13 cellular contexts compared by ENCODE assay signal in the genomic region with DNA sequence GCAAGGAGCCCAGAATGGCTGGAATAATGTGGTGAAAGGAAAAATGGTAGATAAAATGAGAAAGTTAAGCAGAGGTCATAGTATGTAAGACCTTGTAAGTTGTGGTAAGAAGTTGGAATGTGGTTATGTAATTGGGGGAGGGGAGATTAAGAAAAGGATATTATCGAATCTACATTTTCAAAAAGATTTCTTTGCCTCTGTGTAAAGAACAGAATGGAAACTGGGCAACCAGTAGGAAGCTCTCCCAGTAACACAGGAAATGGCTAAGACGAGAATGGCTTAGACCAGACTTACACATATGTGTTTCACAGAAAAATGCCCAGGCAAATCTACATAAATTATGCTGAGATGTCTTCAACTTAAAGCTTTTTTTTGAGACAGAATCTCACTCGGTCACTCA. TPM values are rescaled to one million over a fixed set of nuclear protein-coding genes. Genes with fewer than 3 reads are reported as not detected.
DNase-seq lines count a peak whose midpoint lies in the region; ATAC-seq and TF ChIP-seq lines count a peak whose summit lies in the region.
"Had no signal": no experiment of that assay in that cellular context is flagged by ENCODE, and none has a peak within 500 bp of the region (broad histone marks: within the 10 kb centered on the region; RNA-seq: fewer than 3 reads in every experiment).

No MANE protein-coding gene starts in this region.

- peak overlapping the region in 7 of 8 donors; percentile 5 to 53 (median 14) for H3K27ac Mint-ChIP-seq in CD8-positive, alpha-beta memory T cell
- H3K27ac Mint-ChIP-seq in activated CD8-positive, alpha-beta T cell treated with anti-CD3 and anti-CD28 coated beads, Interleukin-2, amount 10 ng/mL, durations not matched to agents 7 days and 5 days: peak overlapping the region; percentile 3
- peak overlapping the region; percentile 74 for H3K27ac Mint-ChIP-seq in mesothelial cell of epicardium

- no peak overlapping the region for H3K27ac ChIP-seq in CD8-positive, alpha-beta memory T cell (ENCODE audit: low read depth, low read length)
- H3K27ac ChIP-seq: Peyer's patch, right lobe of liver, suprapubic skin had no signal

- WGBS in lower leg skin, 2 donors: 74 to 76% methylated on average over 3 of the region's 3 CpGs

- no peaks in the 10 kb centered on the region for H3K9me3 ChIP-seq in CD8-positive, alpha-beta memory T cell (ENCODE audit: low read length)
- H3K9me3 ChIP-seq: Peyer's patch, right lobe of liver, suprapubic skin had no signal

- H3K36me3 Mint-ChIP-seq in CD8-positive, alpha-beta memory T cell: peaks cover 0 to 9% (median 3%) of the 10 kb centered on the region in 3 donors
- H3K36me3 Mint-ChIP-seq in activated CD8-positive, alpha-beta T cell treated with anti-CD3 and anti-CD28 coated beads, Interleukin-2, amount 10 ng/mL, durations not matched to agents 7 days and 5 days (ENCODE audit: low read depth): peaks cover 3% of the 10 kb centered on the region
- H3K36me3 Mint-ChIP-seq in mesothelial cell of epicardium: peaks cover 4% of the 10 kb centered on the region

- no peak for TF ChIP-seq POLR2A in lower leg skin (IDR thresholded peaks at IDR 0.05)

- peaks cover 39% of the 10 kb centered on the region for H3K4me1 ChIP-seq in CD8-positive, alpha-beta memory T cell (ENCODE audit: insufficient read depth, low read length)
- H3K4me1 ChIP-seq: Peyer's patch had no signal

- intact Hi-C loops in lower leg skin (cut with DNase I; ENCODE audit: low total_unique reads): no loop called here

- POLR2A ChIA-PET in CD8-positive, alpha-beta memory T cell (lab: Charles Lee): no interaction called here
- POLR2A ChIA-PET in activated CD8-positive, alpha-beta T cell treated with anti-CD3 and anti-CD28 coated beads, Interleukin-2, amount 10 ng/mL, durations not matched to agents 7 days and 5 days (lab: Charles Lee): no interaction called here

- no peaks in the 10 kb centered on the region for H3K9me3 Mint-ChIP-seq in CD8-positive, alpha-beta memory T cell
- H3K9me3 Mint-ChIP-seq in activated CD8-positive, alpha-beta T cell treated with anti-CD3 and anti-CD28 coated beads, Interleukin-2, amount 10 ng/mL, durations not matched to agents 7 days and 5 days (ENCODE audit: insufficient read depth): no peaks in the 10 kb centered on the region
- peaks cover 9% of the 10 kb centered on the region for H3K9me3 Mint-ChIP-seq in mesothelial cell of epicardium

- H3K27me3 Mint-ChIP-seq in CD8-positive, alpha-beta memory T cell: no peaks in the 10 kb centered on the region
- H3K27me3 Mint-ChIP-seq in activated CD8-positive, alpha-beta T cell treated with anti-CD3 and anti-CD28 coated beads, Interleukin-2, amount 10 ng/mL, durations not matched to agents 7 days and 5 days (ENCODE audit: low read depth): no peaks in the 10 kb centered on the region
- no peaks in the 10 kb centered on the region for H3K27me3 Mint-ChIP-seq in mesothelial cell of epicardium (ENCODE audit: low read depth)

- H3K4me1 Mint-ChIP-seq in CD8-positive, alpha-beta memory T cell: peaks cover 45 to 69% (median 61%) of the 10 kb centered on the region in 3 donors
- H3K4me1 Mint-ChIP-seq in activated CD8-positive, alpha-beta T cell treated with anti-CD3 and anti-CD28 coated beads, Interleukin-2, amount 10 ng/mL, durations not matched to agents 7 days and 5 days (ENCODE audit: low read depth): peaks cover 39% of the 10 kb centered on the region
- peaks cover 9% of the 10 kb centered on the region for H3K4me1 Mint-ChIP-seq in mesothelial cell of epicardium

- no peak for DNase-seq in CD8-positive, alpha-beta memory T cell
- DNase-seq in activated CD8-positive, alpha-beta T cell treated with anti-CD3 and anti-CD28 coated beads, Interleukin-2, amount 10 ng/mL, durations not matched to agents 7 days and 5 days: no peak
- DNase-seq in mesothelial cell of epicardium (ENCODE audit: low spot score in 2 of 2, unreplicated experiment in 2 of 2): no peak
- no peak for DNase-seq in lower leg skin (ENCODE audit: low spot score in 2 of 2)
- DNase-seq in NCI-H2107 treated with DMSO at 0.1 percent for 48 hours (lab: John Stamatoyannopoulos, UW; ENCODE audit: unreplicated experiment): no peak
- DNase-seq in GOT3 (lab: John Stamatoyannopoulos, UW): no peak
- DNase-seq: COR-L47, NCI-H2171, Peyer's patch, right lobe of liver had no signal

- CTCF ChIA-PET in CD8-positive, alpha-beta memory T cell (lab: Charles Lee): interaction anchor here (1.4 kb wide), 1 partner anchor 12 kb away, joined by 3 read pairs; no protein-coding TSS in a partner anchor
- CTCF ChIA-PET in activated CD8-positive, alpha-beta T cell treated with anti-CD3 and anti-CD28 coated beads, Interleukin-2, amount 10 ng/mL, durations not matched to agents 7 days and 5 days (lab: Charles Lee): no interaction called here

- peak overlapping the region in 2 of 7 donors; percentile 1 to 18 for H3K4me3 Mint-ChIP-seq in CD8-positive, alpha-beta memory T cell
- H3K4me3 Mint-ChIP-seq in activated CD8-positive, alpha-beta T cell treated with anti-CD3 and anti-CD28 coated beads, Interleukin-2, amount 10 ng/mL, durations not matched to agents 7 days and 5 days: no peak overlapping the region
- no peak overlapping the region for H3K4me3 Mint-ChIP-seq in mesothelial cell of epicardium

- no peaks in the 10 kb centered on the region for H3K36me3 ChIP-seq in CD8-positive, alpha-beta memory T cell (ENCODE audit: insufficient read depth, low read length)
- H3K36me3 ChIP-seq: Peyer's patch, right lobe of liver, suprapubic skin had no signal

- no peaks in the 10 kb centered on the region for H3K27me3 ChIP-seq in CD8-positive, alpha-beta memory T cell (ENCODE audit: insufficient read depth, low read length, poor library complexity, severe bottlenecking)
- H3K27me3 ChIP-seq: Peyer's patch, right lobe of liver, suprapubic skin had no signal

- TF ChIP-seq CTCF in mesothelial cell of epicardium (IDR thresholded peaks at IDR 0.05; ENCODE audit: unreplicated experiment) (no peak), lower leg skin (IDR thresholded peaks at IDR 0.05) (no peak)

- ATAC-seq in HG02678 (IDR thresholded peaks at IDR 0.05; ENCODE audit: unreplicated experiment): peak; percentile 52
- peak; percentile 71 for ATAC-seq in activated CD8-positive, alpha-beta T cell treated with anti-CD3 and anti-CD28 coated beads, Interleukin-2, amount 10 ng/mL, durations not matched to agents 7 days and 5 days
- no peak for ATAC-seq in GM21529 (IDR thresholded peaks at IDR 0.05; ENCODE audit: unreplicated experiment)
- ATAC-seq: right lobe of liver had no signal

- H3K4me3 ChIP-seq in CD8-positive, alpha-beta memory T cell (ENCODE audit: low read length): no peak overlapping the region
- H3K4me3 ChIP-seq in lower leg skin (ENCODE audit: low read depth, poor library complexity, severe bottlenecking): no peak overlapping the region
- H3K4me3 ChIP-seq: Peyer's patch, right lobe of liver, suprapubic skin had no signal

RNA-seq across cellular contexts. Expression of a gene that starts 13.2 kb away (rescaled TPM):
- 10 to 100 TPM; 73.8 to 78.6 TPM for total RNA-seq in CD8-positive, alpha-beta memory T cell
- 27.7 TPM for polyA plus RNA-seq in CD8-positive, alpha-beta memory T cell
- 10 to 100 TPM; 50.5 to 51.5 TPM for total RNA-seq in activated CD8-positive, alpha-beta T cell treated with anti-CD3 and anti-CD28 coated beads, Interleukin-2, amount 10 ng/mL, durations not matched to agents 7 days and 5 days
- total RNA-seq in mesothelial cell of epicardium (49.5 to 53.7 TPM (median 52.7 TPM) in 3 replicates), lower leg skin (10 to 100 TPM; 25.1 to 31.3 (median 28.7) TPM)

RNA-seq across cellular contexts. Expression of a gene that starts 42.0 kb away (rescaled TPM):
- total RNA-seq in CD8-positive, alpha-beta memory T cell: 10 to 100 TPM; 78.2 to 82.7 TPM
- 155 TPM for polyA plus RNA-seq in CD8-positive, alpha-beta memory T cell
- 10 to 100 TPM; 70.0 to 71.3 TPM for total RNA-seq in activated CD8-positive, alpha-beta T cell treated with anti-CD3 and anti-CD28 coated beads, Interleukin-2, amount 10 ng/mL, durations not matched to agents 7 days and 5 days
- total RNA-seq in mesothelial cell of epicardium: 62.6 to 70.6 TPM (median 63.7 TPM) in 3 replicates
- total RNA-seq in lower leg skin: 10 to 100 TPM; 58.1 to 76.9 (median 61.8) TPM

Comparison
In these comparisons a context has a peak if more than half of its experiments do, and no peak if none do; other contexts are left out.
1. H3K27ac Mint-ChIP-seq: peak in every context shown above with its lines; median percentile 74 in mesothelial cell of epicardium; 14 in CD8-positive, alpha-beta memory T cell; 3 in activated CD8-positive, alpha-beta T cell treated with anti-CD3 and anti-CD28 coated beads, Interleukin-2, amount 10 ng/mL, durations not matched to agents 7 days and 5 days.